Comparison of ENCODE assay signal across 1 cellular context in genomic region chr19:45076029-45076850, GRCh38.
TF ChIP-seq lines count a peak whose summit lies in the region.

TSS of gene ZNF296 (minus strand) at chr19:45076478. CDS start at chr19:45076373, 105 bp downstream.

TF ChIP-seq in HepG2, 621 proteins besides CTCF, POLR2A, EP300 and RAD21 (continued from another document and continues in another):
- TF ChIP-seq, protein P1, sequence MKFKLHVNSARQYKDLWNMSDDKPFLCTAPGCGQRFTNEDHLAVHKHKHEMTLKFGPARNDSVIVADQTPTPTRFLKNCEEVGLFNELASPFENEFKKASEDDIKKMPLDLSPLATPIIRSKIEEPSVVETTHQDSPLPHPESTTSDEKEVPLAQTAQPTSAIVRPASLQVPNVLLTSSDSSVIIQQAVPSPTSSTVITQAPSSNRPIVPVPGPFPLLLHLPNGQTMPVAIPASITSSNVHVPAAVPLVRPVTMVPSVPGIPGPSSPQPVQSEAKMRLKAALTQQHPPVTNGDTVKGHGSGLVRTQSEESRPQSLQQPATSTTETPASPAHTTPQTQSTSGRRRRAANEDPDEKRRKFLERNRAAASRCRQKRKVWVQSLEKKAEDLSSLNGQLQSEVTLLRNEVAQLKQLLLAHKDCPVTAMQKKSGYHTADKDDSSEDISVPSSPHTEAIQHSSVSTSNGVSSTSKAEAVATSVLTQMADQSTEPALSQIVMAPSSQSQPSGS (CRISPR knock-in tag; IDR thresholded peaks at IDR 0.05) = no peak
- TF ChIP-seq POLR2G (IDR thresholded peaks at IDR 0.05; ENCODE audit: low read depth, low read length) (peak; percentile 73), ARNTL (CRISPR knock-in tag; IDR thresholded peaks at IDR 0.05) (peak; percentile 84; the same call in 1 of the 2 replicates), ZNF205 (CRISPR knock-in tag; IDR thresholded peaks at IDR 0.05) (no peak), ZNF234 (CRISPR knock-in tag; conservative IDR thresholded peaks at IDR 0.05) (no peak), MATR3 (CRISPR knock-in tag; IDR thresholded peaks at IDR 0.05) (no peak), ZNF263 (CRISPR knock-in tag; IDR thresholded peaks at IDR 0.05) (no peak), ZNF788 (CRISPR knock-in tag; IDR thresholded peaks at IDR 0.05; ENCODE audit: borderline replicate concordance) (peak; percentile 74; the same call in 1 of the 2 replicates), ZSCAN30 (CRISPR knock-in tag; IDR thresholded peaks at IDR 0.05) (no peak), ZBTB7B (CRISPR knock-in tag; IDR thresholded peaks at IDR 0.05) (no peak), HMG20B (CRISPR knock-in tag; conservative IDR thresholded peaks at IDR 0.05) (no peak), MLXIP (CRISPR knock-in tag; IDR thresholded peaks at IDR 0.05; ENCODE audit: borderline replicate concordance) (no peak), SP1 (IDR thresholded peaks at IDR 0.05) (no peak), SP1 (CRISPR knock-in tag; IDR thresholded peaks at IDR 0.05) (peak; percentile 60; the same call in 1 of the 2 replicates), HOXA9 (CRISPR knock-in tag; IDR thresholded peaks at IDR 0.05; ENCODE audit: borderline replicate concordance) (0 out of 2 replicates have a peak, but pooled peaks have one; percentile 11), MAF1 (CRISPR knock-in tag; IDR thresholded peaks at IDR 0.05; ENCODE audit: borderline replicate concordance) (no peak), SMYD3 (CRISPR knock-in tag; IDR thresholded peaks at IDR 0.05) (no peak), NBN (conservative IDR thresholded peaks at IDR 0.05) (no peak), POLR2AphosphoS2 (IDR thresholded peaks at IDR 0.05; ENCODE audit: low read depth, low read length) (no peak), MED13 (CRISPR knock-in tag; IDR thresholded peaks at IDR 0.05) (no peak), ZNF543 (CRISPR knock-in tag; IDR thresholded peaks at IDR 0.05) (no peak), NR2F1 (CRISPR knock-in tag; IDR thresholded peaks at IDR 0.05) (no peak), ZNF703 (CRISPR knock-in tag; IDR thresholded peaks at IDR 0.05; ENCODE audit: borderline replicate concordance) (no peak), MXI1 (IDR thresholded peaks at IDR 0.05; ENCODE audit: borderline replicate concordance, low read depth, low read length) (peak; percentile 91; the same call in 2 of the 3 replicates), SMAD3 (CRISPR knock-in tag; IDR thresholded peaks at IDR 0.05) (no peak), ZBTB43 (CRISPR knock-in tag; conservative IDR thresholded peaks at IDR 0.05) (peak; percentile 43; the same call in 1 of the 2 replicates), ERF (CRISPR knock-in tag; IDR thresholded peaks at IDR 0.05) (peak; percentile 57; the same call in 1 of the 2 replicates), ISX (CRISPR knock-in tag; conservative IDR thresholded peaks at IDR 0.05) (no peak), CERS6 (CRISPR knock-in tag; IDR thresholded peaks at IDR 0.05) (no peak), ZNF33B (CRISPR knock-in tag; IDR thresholded peaks at IDR 0.05) (no peak), HOXD1 (CRISPR knock-in tag; IDR thresholded peaks at IDR 0.05) (0 out of 2 replicates have a peak, but pooled peaks have one; percentile 21), ZGPAT (CRISPR knock-in tag; IDR thresholded peaks at IDR 0.05) (no peak), ZNF136 (CRISPR knock-in tag; IDR thresholded peaks at IDR 0.05; ENCODE audit: low read depth) (no peak; the same call in 1 of the 2 replicates), ZBTB7A (CRISPR knock-in tag; IDR thresholded peaks at IDR 0.05) (no peak), RNF219 (CRISPR knock-in tag; IDR thresholded peaks at IDR 0.05) (no peak)
- TF ChIP-seq, protein P2, sequence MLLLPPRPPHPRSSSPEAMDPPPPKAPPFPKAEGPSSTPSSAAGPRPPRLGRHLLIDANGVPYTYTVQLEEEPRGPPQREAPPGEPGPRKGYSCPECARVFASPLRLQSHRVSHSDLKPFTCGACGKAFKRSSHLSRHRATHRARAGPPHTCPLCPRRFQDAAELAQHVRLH (CRISPR knock-in tag; IDR thresholded peaks at IDR 0.05; ENCODE audit: borderline replicate concordance, low read depth) = no peak
- TF ChIP-seq, protein P3, sequence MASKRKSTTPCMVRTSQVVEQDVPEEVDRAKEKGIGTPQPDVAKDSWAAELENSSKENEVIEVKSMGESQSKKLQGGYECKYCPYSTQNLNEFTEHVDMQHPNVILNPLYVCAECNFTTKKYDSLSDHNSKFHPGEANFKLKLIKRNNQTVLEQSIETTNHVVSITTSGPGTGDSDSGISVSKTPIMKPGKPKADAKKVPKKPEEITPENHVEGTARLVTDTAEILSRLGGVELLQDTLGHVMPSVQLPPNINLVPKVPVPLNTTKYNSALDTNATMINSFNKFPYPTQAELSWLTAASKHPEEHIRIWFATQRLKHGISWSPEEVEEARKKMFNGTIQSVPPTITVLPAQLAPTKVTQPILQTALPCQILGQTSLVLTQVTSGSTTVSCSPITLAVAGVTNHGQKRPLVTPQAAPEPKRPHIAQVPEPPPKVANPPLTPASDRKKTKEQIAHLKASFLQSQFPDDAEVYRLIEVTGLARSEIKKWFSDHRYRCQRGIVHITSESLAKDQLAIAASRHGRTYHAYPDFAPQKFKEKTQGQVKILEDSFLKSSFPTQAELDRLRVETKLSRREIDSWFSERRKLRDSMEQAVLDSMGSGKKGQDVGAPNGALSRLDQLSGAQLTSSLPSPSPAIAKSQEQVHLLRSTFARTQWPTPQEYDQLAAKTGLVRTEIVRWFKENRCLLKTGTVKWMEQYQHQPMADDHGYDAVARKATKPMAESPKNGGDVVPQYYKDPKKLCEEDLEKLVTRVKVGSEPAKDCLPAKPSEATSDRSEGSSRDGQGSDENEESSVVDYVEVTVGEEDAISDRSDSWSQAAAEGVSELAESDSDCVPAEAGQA (IDR thresholded peaks at IDR 0.05; ENCODE audit: low read depth) = no peak
- TF ChIP-seq, protein P3 (CRISPR knock-in tag; IDR thresholded peaks at IDR 0.05; ENCODE audit: borderline replicate concordance) = peak; percentile 69
- TF ChIP-seq, protein P4, sequence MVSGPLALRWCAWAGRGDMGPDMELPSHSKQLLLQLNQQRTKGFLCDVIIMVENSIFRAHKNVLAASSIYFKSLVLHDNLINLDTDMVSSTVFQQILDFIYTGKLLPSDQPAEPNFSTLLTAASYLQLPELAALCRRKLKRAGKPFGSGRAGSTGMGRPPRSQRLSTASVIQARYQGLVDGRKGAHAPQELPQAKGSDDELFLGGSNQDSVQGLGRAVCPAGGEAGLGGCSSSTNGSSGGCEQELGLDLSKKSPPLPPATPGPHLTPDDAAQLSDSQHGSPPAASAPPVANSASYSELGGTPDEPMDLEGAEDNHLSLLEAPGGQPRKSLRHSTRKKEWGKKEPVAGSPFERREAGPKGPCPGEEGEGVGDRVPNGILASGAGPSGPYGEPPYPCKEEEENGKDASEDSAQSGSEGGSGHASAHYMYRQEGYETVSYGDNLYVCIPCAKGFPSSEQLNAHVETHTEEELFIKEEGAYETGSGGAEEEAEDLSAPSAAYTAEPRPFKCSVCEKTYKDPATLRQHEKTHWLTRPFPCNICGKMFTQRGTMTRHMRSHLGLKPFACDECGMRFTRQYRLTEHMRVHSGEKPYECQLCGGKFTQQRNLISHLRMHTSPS (CRISPR knock-in tag; IDR thresholded peaks at IDR 0.05; ENCODE audit: low read depth) = no peak
- TF ChIP-seq, protein P5, sequence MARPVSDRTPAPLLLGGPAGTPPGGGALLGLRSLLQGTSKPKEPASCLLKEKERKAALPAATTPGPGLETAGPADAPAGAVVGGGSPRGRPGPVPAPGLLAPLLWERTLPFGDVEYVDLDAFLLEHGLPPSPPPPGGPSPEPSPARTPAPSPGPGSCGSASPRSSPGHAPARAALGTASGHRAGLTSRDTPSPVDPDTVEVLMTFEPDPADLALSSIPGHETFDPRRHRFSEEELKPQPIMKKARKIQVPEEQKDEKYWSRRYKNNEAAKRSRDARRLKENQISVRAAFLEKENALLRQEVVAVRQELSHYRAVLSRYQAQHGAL (CRISPR knock-in tag; IDR thresholded peaks at IDR 0.05; ENCODE audit: not compliant biosample characterization) = no peak
- TF ChIP-seq, protein P6, sequence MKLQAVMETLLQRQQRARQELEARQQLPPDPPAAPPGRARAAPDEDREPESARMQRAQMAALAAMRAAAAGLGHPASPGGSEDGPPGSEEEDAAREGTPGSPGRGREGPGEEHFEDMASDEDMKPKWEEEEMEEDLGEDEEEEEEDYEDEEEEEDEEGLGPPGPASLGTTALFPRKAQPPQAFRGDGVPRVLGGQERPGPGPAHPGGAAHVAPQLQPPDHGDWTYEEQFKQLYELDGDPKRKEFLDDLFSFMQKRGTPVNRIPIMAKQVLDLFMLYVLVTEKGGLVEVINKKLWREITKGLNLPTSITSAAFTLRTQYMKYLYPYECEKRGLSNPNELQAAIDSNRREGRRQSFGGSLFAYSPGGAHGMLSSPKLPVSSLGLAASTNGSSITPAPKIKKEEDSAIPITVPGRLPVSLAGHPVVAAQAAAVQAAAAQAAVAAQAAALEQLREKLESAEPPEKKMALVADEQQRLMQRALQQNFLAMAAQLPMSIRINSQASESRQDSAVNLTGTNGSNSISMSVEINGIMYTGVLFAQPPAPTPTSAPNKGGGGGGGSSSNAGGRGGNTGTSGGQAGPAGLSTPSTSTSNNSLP (IDR thresholded peaks at IDR 0.05; ENCODE audit: low read depth, low read length) = no peak
